12 cellular contexts compared by ENCODE assay signal in genomic region chr1:8384088-8384487, GRCh38.
DNase-seq lines count a peak whose midpoint lies in the region; ATAC-seq and TF ChIP-seq lines count a peak whose summit lies in the region.
"Had no signal": no experiment of that assay in that cellular context is flagged by ENCODE, and none has a peak within 500 bp of the region (broad histone marks: within the 10 kb centered on the region; RNA-seq: fewer than 3 reads in every experiment).

No MANE protein-coding gene starts in this region.

- peaks cover 89% of the 10 kb centered on the region for H3K79me2 ChIP-seq in neural progenitor cell (ENCODE audit: low read depth)

- H3K27ac Mint-ChIP-seq in CD4-positive, alpha-beta memory T cell: peak overlapping the region in 6 of 7 donors; percentile 73 to 87 (median 80)
- no peak overlapping the region for H3K27ac Mint-ChIP-seq in neural progenitor cell

- WGBS in body of pancreas, 2 donors: 79 to 81% methylated on average over 6 of the region's 6 CpGs

- peaks cover 14% of the 10 kb centered on the region for H3K36me3 ChIP-seq in CD4-positive, alpha-beta memory T cell (ENCODE audit: insufficient read depth, low read length)
- H3K36me3 ChIP-seq in effector memory CD4-positive, alpha-beta T cell (ENCODE audit: control insufficient read depth, insufficient read depth, low read length): peaks cover 7% of the 10 kb centered on the region
- H3K36me3 ChIP-seq in neural progenitor cell (no peaks in the 10 kb centered on the region), body of pancreas (replicated peaks in 1 of 2; ENCODE audit: insufficient read depth in 1 of 2, low read depth in 2 of 2) (no peaks in the 10 kb centered on the region)

- no peaks in the 10 kb centered on the region for H3K27me3 Mint-ChIP-seq in CD4-positive, alpha-beta memory T cell
- H3K27me3 Mint-ChIP-seq in neural progenitor cell (ENCODE audit: insufficient read depth, low read depth): peaks cover 2% of the 10 kb centered on the region

- no peaks in the 10 kb centered on the region for H3K27me3 ChIP-seq in CD4-positive, alpha-beta memory T cell (ENCODE audit: insufficient read depth, low read length)
- H3K27me3 ChIP-seq in effector memory CD4-positive, alpha-beta T cell (replicated peaks; ENCODE audit: control insufficient read depth, insufficient read depth, low read length, poor library complexity, severe bottlenecking): no peaks in the 10 kb centered on the region
- H3K27me3 ChIP-seq in neural progenitor cell (no peaks in the 10 kb centered on the region), body of pancreas (no peaks in the 10 kb centered on the region)
- H3K27me3 ChIP-seq: adrenal gland, testis had no signal

- CTCF ChIA-PET in CD4-positive, alpha-beta memory T cell (lab: Charles Lee; ENCODE audit: partially characterized antibody): no interaction called here

- intact Hi-C loops in CD4-positive, alpha-beta memory T cell (cut with micrococcal nuclease): loop anchor here (5.0 kb wide), 1 partner anchor 38 kb away; no protein-coding TSS in a partner anchor
- intact Hi-C loops in body of pancreas (cut with DNase I): no loop called here

- no peak for TF ChIP-seq POLR2A in body of pancreas (IDR thresholded peaks at IDR 0.05)

- H3K27ac ChIP-seq in CD4-positive, alpha-beta memory T cell (ENCODE audit: low read depth, low read length): no peak overlapping the region
- peak overlapping the region; percentile 23 for H3K27ac ChIP-seq in effector memory CD4-positive, alpha-beta T cell (ENCODE audit: insufficient read depth, low read length, poor library complexity, severe bottlenecking)
- peak overlapping the region; percentile 78 for H3K27ac ChIP-seq in neural progenitor cell
- H3K27ac ChIP-seq in body of pancreas: no peak overlapping the region

- peaks cover 58 to 89% (median 80%) of the 10 kb centered on the region in 4 donors for H3K4me1 Mint-ChIP-seq in CD4-positive, alpha-beta memory T cell
- H3K4me1 Mint-ChIP-seq in neural progenitor cell: peaks cover 77% of the 10 kb centered on the region

- H3K4me3 Mint-ChIP-seq in CD4-positive, alpha-beta memory T cell: peak overlapping the region in 5 of 8 donors; percentile 28 to 66 (median 57)
- H3K4me3 Mint-ChIP-seq in neural progenitor cell: no peak overlapping the region

- no peak overlapping the region for H3K9ac ChIP-seq in neural progenitor cell

- peaks cover 93% of the 10 kb centered on the region for H4K20me1 ChIP-seq in neural progenitor cell (ENCODE audit: low read depth)

- peaks cover 27 to 52% of the 10 kb centered on the region in 2 donors for H3K36me3 Mint-ChIP-seq in CD4-positive, alpha-beta memory T cell
- peaks cover 32% of the 10 kb centered on the region for H3K36me3 Mint-ChIP-seq in neural progenitor cell

- TF ChIP-seq CTCF in neural progenitor cell (IDR thresholded peaks at IDR 0.05) (no peak), body of pancreas (IDR thresholded peaks at IDR 0.05) (no peak)

- DNase-seq in CD4-positive, alpha-beta memory T cell: no peak
- peak; percentile 84 for DNase-seq in HT1080 (ENCODE audit: low read depth)
- DNase-seq in effector memory CD4-positive, alpha-beta T cell: no peak
- no peak for DNase-seq in neural progenitor cell (ENCODE audit: low spot score)
- DNase-seq in mesenteric fat pad (ENCODE audit: low spot score): no peak
- no peak for DNase-seq in body of pancreas
- DNase-seq: Calu3, retina, testis had no signal

- H2AFZ ChIP-seq in neural progenitor cell (replicated peaks): no peak overlapping the region

- ATAC-seq in body of pancreas (no peak), HG03442 (IDR thresholded peaks at IDR 0.05; ENCODE audit: unreplicated experiment) (no peak), HG02678 (IDR thresholded peaks at IDR 0.05; ENCODE audit: unreplicated experiment) (no peak)

- H3K9me3 Mint-ChIP-seq in CD4-positive, alpha-beta memory T cell: no peaks in the 10 kb centered on the region
- H3K9me3 Mint-ChIP-seq in neural progenitor cell: peaks cover 2% of the 10 kb centered on the region

- POLR2A ChIA-PET in CD4-positive, alpha-beta memory T cell (lab: Charles Lee; ENCODE audit: partially characterized antibody): interaction anchor here (0.8 kb wide), 1 partner anchor 26 kb away, joined by 3 read pairs; no protein-coding TSS in a partner anchor

- H3K4me3 ChIP-seq in CD4-positive, alpha-beta memory T cell (ENCODE audit: low read length in 2 of 2): no peak overlapping the region
- H3K4me3 ChIP-seq in effector memory CD4-positive, alpha-beta T cell (ENCODE audit: insufficient read depth, low read depth, low read length, poor library complexity, severe bottlenecking): no peak overlapping the region
- H3K4me3 ChIP-seq in neural progenitor cell (no peak overlapping the region), body of pancreas (no peak overlapping the region)
- H3K4me3 ChIP-seq: adrenal gland, testis had no signal

- H3K9me3 ChIP-seq in CD4-positive, alpha-beta memory T cell (ENCODE audit: control insufficient read depth in 1 of 2, low read length in 2 of 2): no peaks in the 10 kb centered on the region
- no peaks in the 10 kb centered on the region for H3K9me3 ChIP-seq in effector memory CD4-positive, alpha-beta T cell (ENCODE audit: control insufficient read depth, low read length)
- H3K9me3 ChIP-seq in neural progenitor cell (ENCODE audit: low read depth): no peaks in the 10 kb centered on the region
- no peaks in the 10 kb centered on the region for H3K9me3 ChIP-seq in body of pancreas
- H3K9me3 ChIP-seq: adrenal gland, testis had no signal

- no peak overlapping the region for H3K4me2 ChIP-seq in neural progenitor cell

- peaks cover 89% of the 10 kb centered on the region for H3K4me1 ChIP-seq in CD4-positive, alpha-beta memory T cell (ENCODE audit: insufficient read depth, low read length)
- H3K4me1 ChIP-seq in effector memory CD4-positive, alpha-beta T cell (ENCODE audit: control insufficient read depth, insufficient read depth, low read length, poor library complexity, severe bottlenecking): peaks cover 36% of the 10 kb centered on the region
- H3K4me1 ChIP-seq in neural progenitor cell (peaks cover 69% of the 10 kb centered on the region), body of pancreas (peaks cover 54% of the 10 kb centered on the region)

- H3F3A ChIP-seq in neural progenitor cell (ENCODE audit: low read depth): peaks cover 59% of the 10 kb centered on the region

Comparison
In these comparisons a context has a peak if more than half of its experiments do, and no peak if none do; other contexts are left out.
1. H3K27ac ChIP-seq: peak in effector memory CD4-positive, alpha-beta T cell (single experiment) and neural progenitor cell (single experiment); none in CD4-positive, alpha-beta memory T cell (single experiment) and body of pancreas (0 of 4).